Comparison of ENCODE assay signal across 8 cellular contexts in genomic region chr18:22282311-22283235, GRCh38.
DNase-seq lines count a peak whose midpoint lies in the region; ATAC-seq and TF ChIP-seq lines count a peak whose summit lies in the region.

No MANE protein-coding gene starts in this region.

- DNase-seq in DMS153 treated with DMSO at 0.1 percent for 48 hours (lab: John Stamatoyannopoulos, UW; ENCODE audit: unreplicated experiment), result peak; percentile 70
- DNase-seq in NCI-H69 (lab: John Stamatoyannopoulos, UW), result peak; percentile 14
- DNase-seq in cardiac fibroblast (ENCODE audit: low read depth in 2 of 2), result peak; percentile 97 to 98
- DNase-seq in natural killer cell, result peak; percentile 72
- DNase-seq in putamen (ENCODE audit: low spot score), result no peak
- DNase-seq in erythroblast (lab: John Stamatoyannopoulos, UW), result no peak
- DNase-seq in iPS-NIHi11 (ENCODE audit: low spot score), result no peak
- DNase-seq in activated naive CD4-positive, alpha-beta T cell treated with anti-CD3 and anti-CD28 coated beads for 36 hours, result no peak

- ATAC-seq in natural killer cell, result peak; percentile 83 to 92 (median 92)

- H3K4me3 Mint-ChIP-seq in natural killer cell, result peak overlapping the region; percentile 62
- no peak overlapping the region for H3K4me3 Mint-ChIP-seq in activated naive CD4-positive, alpha-beta T cell treated with anti-CD3 and anti-CD28 coated beads for 36 hours

- peaks cover 0 to 2% of the 10 kb centered on the region in 2 donors for H3K9me3 Mint-ChIP-seq in natural killer cell
- peaks cover 3% of the 10 kb centered on the region for H3K9me3 Mint-ChIP-seq in activated naive CD4-positive, alpha-beta T cell treated with anti-CD3 and anti-CD28 coated beads for 36 hours

- H3K4me3 ChIP-seq in cardiac fibroblast (replicated peaks in 1 of 2; ENCODE audit: low read depth in 2 of 2, low read length in 2 of 2), result no peak overlapping the region

- peak; percentile 26 for TF ChIP-seq CTCF in cardiac fibroblast (IDR thresholded peaks at IDR 0.05; ENCODE audit: low read depth, low read length)
- TF ChIP-seq CTCF in natural killer cell (IDR thresholded peaks at IDR 0.05), result no peak

- H3K36me3 Mint-ChIP-seq in natural killer cell, result no peaks in the 10 kb centered on the region
- no peaks in the 10 kb centered on the region for H3K36me3 Mint-ChIP-seq in activated naive CD4-positive, alpha-beta T cell treated with anti-CD3 and anti-CD28 coated beads for 36 hours (ENCODE audit: low read depth)

- H3K27me3 Mint-ChIP-seq in natural killer cell (ENCODE audit: low read depth in 2 of 2), result peaks cover 3 to 7% of the 10 kb centered on the region in 2 donors
- H3K27me3 Mint-ChIP-seq in activated naive CD4-positive, alpha-beta T cell treated with anti-CD3 and anti-CD28 coated beads for 36 hours (ENCODE audit: low read depth), result peaks cover 2% of the 10 kb centered on the region

- CTCF ChIA-PET in activated naive CD4-positive, alpha-beta T cell treated with anti-CD3 and anti-CD28 coated beads for 36 hours (lab: Charles Lee), result no interaction called here

- intact Hi-C loops in natural killer cell (cut with micrococcal nuclease), result loop anchor here (1.0 to 2.0 kb wide), 6 partner anchors 22 to 280 kb away; no protein-coding TSS in a partner anchor
- intact Hi-C loops in activated naive CD4-positive, alpha-beta T cell treated with anti-CD3 and anti-CD28 coated beads for 36 hours (cut with micrococcal nuclease), result no loop called here

- peaks cover 27 to 40% of the 10 kb centered on the region in 2 donors for H3K4me1 Mint-ChIP-seq in natural killer cell
- H3K4me1 Mint-ChIP-seq in activated naive CD4-positive, alpha-beta T cell treated with anti-CD3 and anti-CD28 coated beads for 36 hours (ENCODE audit: low read depth), result no peaks in the 10 kb centered on the region

- TF ChIP-seq POLR2A in erythroblast (IDR thresholded peaks at IDR 0.05; ENCODE audit: low read length), result no peak

- peak overlapping the region; percentile 94 to 96 for H3K27ac Mint-ChIP-seq in natural killer cell
- no peak overlapping the region for H3K27ac Mint-ChIP-seq in activated naive CD4-positive, alpha-beta T cell treated with anti-CD3 and anti-CD28 coated beads for 36 hours

Comparison
In these comparisons a context has a peak if more than half of its experiments do, and no peak if none do; other contexts are left out.
1. DNase-seq: peak in DMS153 treated with DMSO at 0.1 percent for 48 hours (single experiment), NCI-H69 (single experiment), cardiac fibroblast (2 of 2) and natural killer cell (single experiment); none in putamen (single experiment), erythroblast (0 of 2), iPS-NIHi11 (single experiment) and activated naive CD4-positive, alpha-beta T cell treated with anti-CD3 and anti-CD28 coated beads for 36 hours (single experiment).